Comparison of ENCODE assay signal across 7 cellular contexts in the genomic region with DNA sequence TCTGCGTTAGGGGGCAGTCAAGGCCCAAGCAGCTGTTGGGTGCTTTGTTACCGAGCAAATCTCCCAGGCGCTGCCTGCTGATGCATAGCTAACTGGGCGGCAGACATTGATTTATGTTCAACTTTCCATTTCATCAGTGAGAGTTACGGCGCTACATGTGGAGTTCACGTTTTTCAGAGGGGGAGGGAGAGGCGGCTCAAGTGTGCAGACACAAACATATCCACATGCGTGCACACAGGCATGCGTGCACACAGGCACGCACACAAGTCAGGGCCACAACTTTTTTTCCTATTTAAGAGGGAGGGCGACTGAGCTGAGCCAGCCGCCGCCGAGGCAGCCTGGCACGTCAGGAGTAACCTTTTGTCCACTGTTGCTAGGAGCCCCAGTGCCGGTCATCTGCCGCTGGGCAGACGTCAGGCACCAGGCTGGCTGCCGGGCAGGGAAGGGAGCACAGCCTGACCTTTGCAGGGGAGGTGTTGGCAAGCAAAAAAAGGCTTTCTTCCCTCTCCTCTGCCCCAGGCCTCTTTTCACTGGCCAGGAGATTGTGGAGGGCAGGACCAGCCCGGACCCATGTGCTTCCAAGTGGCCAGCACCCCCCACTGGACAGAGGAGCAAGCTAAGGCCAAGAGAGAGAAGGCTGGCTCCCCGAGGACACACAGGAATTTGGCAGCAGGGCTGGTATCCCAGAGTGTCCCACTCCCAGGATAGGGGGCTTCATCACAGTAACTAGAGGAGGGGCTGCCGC.
DNase-seq lines count a peak whose midpoint lies in the region; ATAC-seq and TF ChIP-seq lines count a peak whose summit lies in the region.

No MANE protein-coding gene starts in this region.

- H2AFZ ChIP-seq in GM23338, result no peak overlapping the region

- no peaks in the 10 kb centered on the region; the same call in 1 of the 2 replicates for H3K36me3 ChIP-seq in GM23338 (ENCODE audit: insufficient read depth)
- H3K36me3 ChIP-seq in endodermal cell (ENCODE audit: control insufficient read depth, insufficient read depth, low read length), result peaks cover 71% of the 10 kb centered on the region
- H3K36me3 ChIP-seq in mesodermal cell (ENCODE audit: control insufficient read depth, insufficient read depth, low read length), result peaks cover 39% of the 10 kb centered on the region
- H3K36me3 ChIP-seq in upper lobe of left lung, result no peaks in the 10 kb centered on the region

- H3K4me3 Mint-ChIP-seq in GM23338, result no peak overlapping the region; the same call in 2 of the 3 replicates
- no peak overlapping the region for H3K4me3 Mint-ChIP-seq in endodermal cell

- H3K27me3 ChIP-seq in GM23338 (ENCODE audit: insufficient read depth), result no peaks in the 10 kb centered on the region
- no peaks in the 10 kb centered on the region for H3K27me3 ChIP-seq in endodermal cell (ENCODE audit: control insufficient read depth, insufficient read depth, low read length, poor library complexity, severe bottlenecking)
- H3K27me3 ChIP-seq in upper lobe of left lung, result no peaks in the 10 kb centered on the region

- no peaks in the 10 kb centered on the region for H3K9me3 Mint-ChIP-seq in GM23338
- H3K9me3 Mint-ChIP-seq in endodermal cell, result no peaks in the 10 kb centered on the region

- peak in 1 of 4 donors; percentile 13 for TF ChIP-seq EP300 in upper lobe of left lung (IDR thresholded peaks at IDR 0.05)

- H3K9me3 ChIP-seq in endodermal cell (ENCODE audit: control insufficient read depth, low read length) (no peaks in the 10 kb centered on the region), mesodermal cell (ENCODE audit: control insufficient read depth, low read length) (no peaks in the 10 kb centered on the region), upper lobe of left lung (no peaks in the 10 kb centered on the region)

- H3K9ac ChIP-seq in endodermal cell (ENCODE audit: extremely low read depth, low read length, poor library complexity, severe bottlenecking), result no peak overlapping the region

- 72 to 78% methylated on average over 13 to 23 of the region's 23 CpGs for WGBS in endodermal cell (ENCODE audit: insufficient coverage in 1 of 2, insufficient read length in 1 of 2), 2 experiments
- 57 to 61% methylated on average over 20 to 22 of the region's 23 CpGs for WGBS in mesodermal cell (ENCODE audit: insufficient coverage in 2 of 2), 2 experiments
- 83% methylated on average over 22 to 23 of the region's 23 CpGs for WGBS in upper lobe of left lung, 2 donors

- TF ChIP-seq CTCF in GM23338 (conservative IDR thresholded peaks at IDR 0.05; ENCODE audit: low read depth in 2 of 2) (peak; percentile 30 to 64; a peak in 2 of 4 replicates), endodermal cell (conservative IDR thresholded peaks at IDR 0.05) (peak; percentile 66), upper lobe of left lung (IDR thresholded peaks at IDR 0.05) (peak in 3 of 6 experiments; percentile 11 to 47 (median 35))

- no peak overlapping the region for H3K4me3 ChIP-seq in GM23338
- no peak overlapping the region for H3K4me3 ChIP-seq in endodermal cell (ENCODE audit: low read length)
- H3K4me3 ChIP-seq in mesodermal cell (ENCODE audit: extremely low read depth, insufficient read depth, low read length, poor library complexity, severe bottlenecking), result no peak overlapping the region
- no peak overlapping the region for H3K4me3 ChIP-seq in upper lobe of left lung

- H3K27ac Mint-ChIP-seq in GM23338, result peak overlapping the region; percentile 68
- peak overlapping the region; percentile 62 for H3K27ac Mint-ChIP-seq in endodermal cell

- H3K4me1 ChIP-seq in GM23338 (ENCODE audit: insufficient read depth) (peaks cover 37% of the 10 kb centered on the region), endodermal cell (ENCODE audit: control insufficient read depth, insufficient read depth, low read length) (peaks cover 35% of the 10 kb centered on the region), mesodermal cell (ENCODE audit: control insufficient read depth, insufficient read depth, low read length, poor library complexity, severe bottlenecking) (peaks cover 35% of the 10 kb centered on the region), upper lobe of left lung (peaks cover 45 to 54% (median 48%) of the 10 kb centered on the region in 4 donors)

- H3K36me3 Mint-ChIP-seq in GM23338 (ENCODE audit: low read depth) (peaks cover 13% of the 10 kb centered on the region), endodermal cell (ENCODE audit: low read depth) (peaks cover 56% of the 10 kb centered on the region)

- H3K4me1 Mint-ChIP-seq in GM23338, result peaks cover 55% of the 10 kb centered on the region
- peaks cover 57% of the 10 kb centered on the region for H3K4me1 Mint-ChIP-seq in endodermal cell

- TF ChIP-seq POLR2A in upper lobe of left lung (IDR thresholded peaks at IDR 0.05), result no peak

- peaks cover 85% of the 10 kb centered on the region for H3K79me2 ChIP-seq in GM23338 (replicated peaks; ENCODE audit: insufficient read depth)

- H3K27me3 Mint-ChIP-seq in GM23338 (ENCODE audit: insufficient read depth, low read depth, poor library complexity), result peaks cover 35% of the 10 kb centered on the region
- no peaks in the 10 kb centered on the region for H3K27me3 Mint-ChIP-seq in endodermal cell (ENCODE audit: insufficient read depth)

- H3K9me2 ChIP-seq in GM23338 (ENCODE audit: insufficient read depth), result no peaks in the 10 kb centered on the region

- 0 out of 2 replicates have a peak, but pooled peaks cover 5% of the 10 kb centered on the region for H3F3A ChIP-seq in GM23338 (replicated peaks; ENCODE audit: low read depth)

- H4K20me1 ChIP-seq in GM23338 (replicated peaks; ENCODE audit: insufficient read depth), result peaks cover 26% of the 10 kb centered on the region

- DNase-seq in GM23338 (ENCODE audit: low spot score) (peak; percentile 72), NCI-H774 (lab: John Stamatoyannopoulos, UW) (peak; percentile 96), endodermal cell (peak; percentile 78), upper lobe of left lung (peak in 1 of 2 donors; percentile 87)
- DNase-seq in stimulated activated CD8-positive, alpha-beta memory T cell treated with anti-CD3 and anti-CD28 coated beads, Interleukin-4, amount 100 ng/mL, for 48 hours, result no peak

- peak overlapping the region; percentile 66 for H3K4me2 ChIP-seq in GM23338

- H3K27ac ChIP-seq in GM23338 (ENCODE audit: low read depth), result 0 out of 2 replicates have a peak overlapping the region, but pooled peaks have one; percentile 26
- peak overlapping the region; percentile 98 for H3K27ac ChIP-seq in endodermal cell (ENCODE audit: low read depth, low read length)
- peak overlapping the region; percentile 87 for H3K27ac ChIP-seq in mesodermal cell (ENCODE audit: low read depth, low read length, severe bottlenecking)
- peak overlapping the region; percentile 81 to 93 (median 86) for H3K27ac ChIP-seq in upper lobe of left lung

- ATAC-seq in GM23338, result peak; percentile 22
- peak; percentile 28 to 81 for ATAC-seq in upper lobe of left lung (ENCODE audit: low FRiP score in 2 of 2)
- no peak for ATAC-seq in GM21737 (IDR thresholded peaks at IDR 0.05; ENCODE audit: unreplicated experiment)

Comparison
In these comparisons a context has a peak if more than half of its experiments do, and no peak if none do; other contexts are left out.
1. H3K27ac ChIP-seq: peak in every context shown above with its lines; median percentile 98 in endodermal cell; 87 in mesodermal cell; 86 in upper lobe of left lung; 26 in GM23338.